Comparison of ENCODE assay signal across 19 cellular contexts in genomic region chr2:237636578-237636977, GRCh38. TPM values are rescaled to one million over a fixed set of nuclear protein-coding genes. Genes with fewer than 3 reads are reported as not detected.
DNase-seq lines count a peak whose midpoint lies in the region; ATAC-seq and TF ChIP-seq lines count a peak whose summit lies in the region.
"Had no signal": no experiment of that assay in that cellular context is flagged by ENCODE, and none has a peak within 500 bp of the region (broad histone marks: within the 10 kb centered on the region; RNA-seq: fewer than 3 reads in every experiment).

No MANE protein-coding gene starts in this region.

- TF ChIP-seq CTCF in tibial nerve (IDR thresholded peaks at IDR 0.05) = no peak

- peaks cover 0 to 11% (median 0%) of the 10 kb centered on the region in 4 donors for H3K9me3 ChIP-seq in tibial nerve
- H3K9me3 ChIP-seq: Peyer's patch had no signal

- no peaks in the 10 kb centered on the region for H3K36me3 ChIP-seq in tibial nerve
- H3K36me3 ChIP-seq: Peyer's patch had no signal

- no peaks in the 10 kb centered on the region for H3K27me3 Mint-ChIP-seq in activated CD4-positive, alpha-beta T cell treated with anti-CD3 and anti-CD28 coated beads for 36 hours
- peaks cover 53% of the 10 kb centered on the region for H3K27me3 Mint-ChIP-seq in central memory CD8-positive, alpha-beta T cell
- H3K27me3 Mint-ChIP-seq in naive thymus-derived CD8-positive, alpha-beta T cell = peaks cover 0 to 5% (median 1%) of the 10 kb centered on the region in 5 donors

- TF ChIP-seq POLR2A in tibial nerve (IDR thresholded peaks at IDR 0.05) = no peak

- H3K4me3 ChIP-seq in tibial nerve = no peak overlapping the region
- H3K4me3 ChIP-seq: Peyer's patch had no signal

- POLR2A ChIA-PET in activated CD4-positive, alpha-beta T cell treated with anti-CD3 and anti-CD28 coated beads for 36 hours (lab: Charles Lee) = no interaction called here
- POLR2A ChIA-PET in naive thymus-derived CD8-positive, alpha-beta T cell (lab: Charles Lee) = no interaction called here

- DNase-seq in activated CD4-positive, alpha-beta T cell treated with anti-CD3 and anti-CD28 coated beads for 36 hours = no peak
- DNase-seq in activated CD4-positive, alpha-beta T cell treated with anti-CD3 and anti-CD28 coated beads for 1 hour = no peak
- no peak for DNase-seq in central memory CD8-positive, alpha-beta T cell (ENCODE audit: low spot score in 2 of 2)
- peak in 1 of 10 donors; percentile 49 for DNase-seq in naive thymus-derived CD8-positive, alpha-beta T cell
- DNase-seq in stimulated activated effector memory CD8-positive, alpha-beta T cell treated with anti-CD3 and anti-CD28 coated beads, Interleukin-12 subunit alpha, Interleukin-12 subunit beta, amount 100 ng/mL, for 72 hours (ENCODE audit: low spot score in 2 of 2) = no peak
- no peak for DNase-seq in NCI-H128 (lab: John Stamatoyannopoulos, UW; ENCODE audit: unreplicated experiment)
- DNase-seq in tibial nerve (ENCODE audit: low spot score in 2 of 2) = no peak
- no peak for DNase-seq in amygdala (lab: John Stamatoyannopoulos, UW)
- DNase-seq: H7, NCI-H1105, NCI-H1694, NCI-H2081, NCI-H2171, NCI-H524 treated with DMSO at 0.1 percent for 48 hours had no signal

- H3K9me3 Mint-ChIP-seq in activated CD4-positive, alpha-beta T cell treated with anti-CD3 and anti-CD28 coated beads for 36 hours (ENCODE audit: low read depth) = peaks cover 4% of the 10 kb centered on the region
- H3K9me3 Mint-ChIP-seq in central memory CD8-positive, alpha-beta T cell = peaks cover 6% of the 10 kb centered on the region
- peaks cover 0 to 15% (median 2%) of the 10 kb centered on the region in 9 donors for H3K9me3 Mint-ChIP-seq in naive thymus-derived CD8-positive, alpha-beta T cell
- peaks cover 4% of the 10 kb centered on the region for H3K9me3 Mint-ChIP-seq in stimulated activated effector memory CD8-positive, alpha-beta T cell treated with anti-CD3 and anti-CD28 coated beads, Interleukin-12 subunit alpha, Interleukin-12 subunit beta, amount 100 ng/mL, for 72 hours

- peak; percentile 44 for ATAC-seq in activated CD4-positive, alpha-beta T cell treated with anti-CD3 and anti-CD28 coated beads for 36 hours
- ATAC-seq in central memory CD8-positive, alpha-beta T cell (replicated peaks; ENCODE audit: extremely low read depth, poor library complexity, severe bottlenecking) = peak; percentile 46
- peak in 1 of 2 donors; percentile 35 for ATAC-seq in naive thymus-derived CD8-positive, alpha-beta T cell
- peak; percentile 65 for ATAC-seq in stimulated activated effector memory CD8-positive, alpha-beta T cell treated with anti-CD3 and anti-CD28 coated beads, Interleukin-12 subunit alpha, Interleukin-12 subunit beta, amount 100 ng/mL, for 72 hours

- 84 to 88% methylated on average over 1 of the region's 1 CpG for WGBS in tibial nerve, 2 donors

- H3K4me1 ChIP-seq in tibial nerve = no peaks in the 10 kb centered on the region
- H3K4me1 ChIP-seq: Peyer's patch had no signal

- H3K27ac ChIP-seq in tibial nerve = no peak overlapping the region
- H3K27ac ChIP-seq: 22Rv1, C4-2B, Peyer's patch had no signal

- no peaks in the 10 kb centered on the region for H3K36me3 Mint-ChIP-seq in activated CD4-positive, alpha-beta T cell treated with anti-CD3 and anti-CD28 coated beads for 36 hours (ENCODE audit: low read depth)
- H3K36me3 Mint-ChIP-seq in central memory CD8-positive, alpha-beta T cell (ENCODE audit: insufficient read depth) = no peaks in the 10 kb centered on the region
- H3K36me3 Mint-ChIP-seq in naive thymus-derived CD8-positive, alpha-beta T cell = peaks cover 5 to 13% (median 6%) of the 10 kb centered on the region in 3 donors
- H3K36me3 Mint-ChIP-seq in stimulated activated effector memory CD8-positive, alpha-beta T cell treated with anti-CD3 and anti-CD28 coated beads, Interleukin-12 subunit alpha, Interleukin-12 subunit beta, amount 100 ng/mL, for 72 hours = no peaks in the 10 kb centered on the region

- no peak overlapping the region for H3K4me3 Mint-ChIP-seq in activated CD4-positive, alpha-beta T cell treated with anti-CD3 and anti-CD28 coated beads for 36 hours
- H3K4me3 Mint-ChIP-seq in central memory CD8-positive, alpha-beta T cell = no peak overlapping the region
- no peak overlapping the region for H3K4me3 Mint-ChIP-seq in naive thymus-derived CD8-positive, alpha-beta T cell
- H3K4me3 Mint-ChIP-seq in stimulated activated effector memory CD8-positive, alpha-beta T cell treated with anti-CD3 and anti-CD28 coated beads, Interleukin-12 subunit alpha, Interleukin-12 subunit beta, amount 100 ng/mL, for 72 hours = no peak overlapping the region
- H3K4me3 Mint-ChIP-seq: IgD-negative memory B cell had no signal

- TF ChIP-seq EP300 in tibial nerve (IDR thresholded peaks at IDR 0.05) = no peak

- CTCF ChIA-PET in activated CD4-positive, alpha-beta T cell treated with anti-CD3 and anti-CD28 coated beads for 36 hours (lab: Charles Lee) = interaction anchor here (0.6 to 0.7 kb wide), 2 partner anchors 42 to 524 kb away, joined by 3 read pairs; no protein-coding TSS in a partner anchor

- intact Hi-C loops in activated CD4-positive, alpha-beta T cell treated with anti-CD3 and anti-CD28 coated beads for 36 hours (cut with DNase I, micrococcal nuclease) = no loop called here

- no peaks in the 10 kb centered on the region for H3K27me3 ChIP-seq in tibial nerve
- H3K27me3 ChIP-seq: Peyer's patch had no signal

- no peak overlapping the region for H3K27ac Mint-ChIP-seq in activated CD4-positive, alpha-beta T cell treated with anti-CD3 and anti-CD28 coated beads for 36 hours
- H3K27ac Mint-ChIP-seq in central memory CD8-positive, alpha-beta T cell (ENCODE audit: low read depth) = no peak overlapping the region
- H3K27ac Mint-ChIP-seq in naive thymus-derived CD8-positive, alpha-beta T cell = peak overlapping the region in 6 of 10 donors; percentile 0 to 75 (median 32)
- no peak overlapping the region for H3K27ac Mint-ChIP-seq in stimulated activated effector memory CD8-positive, alpha-beta T cell treated with anti-CD3 and anti-CD28 coated beads, Interleukin-12 subunit alpha, Interleukin-12 subunit beta, amount 100 ng/mL, for 72 hours
- H3K27ac Mint-ChIP-seq: IgD-negative memory B cell had no signal

- H3K4me1 Mint-ChIP-seq in activated CD4-positive, alpha-beta T cell treated with anti-CD3 and anti-CD28 coated beads for 36 hours = peaks cover 6% of the 10 kb centered on the region
- peaks cover 4% of the 10 kb centered on the region for H3K4me1 Mint-ChIP-seq in central memory CD8-positive, alpha-beta T cell
- H3K4me1 Mint-ChIP-seq in naive thymus-derived CD8-positive, alpha-beta T cell = peaks cover 8 to 12% (median 10%) of the 10 kb centered on the region in 4 donors
- H3K4me1 Mint-ChIP-seq in stimulated activated effector memory CD8-positive, alpha-beta T cell treated with anti-CD3 and anti-CD28 coated beads, Interleukin-12 subunit alpha, Interleukin-12 subunit beta, amount 100 ng/mL, for 72 hours = peaks cover 11% of the 10 kb centered on the region
- H3K4me1 Mint-ChIP-seq: IgD-negative memory B cell had no signal

RNA-seq across cellular contexts. Expression of gene LRRFIP1, which starts 9.2 kb away (rescaled TPM):
- total RNA-seq in activated CD4-positive, alpha-beta T cell treated with anti-CD3 and anti-CD28 coated beads for 36 hours = 100 to 1,000 TPM; 234 to 235 TPM
- total RNA-seq in naive thymus-derived CD8-positive, alpha-beta T cell = 100 to 1,000 TPM; 102 to 103 TPM
- 10 to 100 TPM; 72.9 to 91.8 (median 81.6) TPM for polyA plus RNA-seq in naive thymus-derived CD8-positive, alpha-beta T cell
- 10 to 100 TPM; 51.5 to 95.4 (median 65.6) TPM for total RNA-seq in tibial nerve

RNA-seq across cellular contexts. Expression of gene RAB17, which starts 46.0 kb away (rescaled TPM):
- under 1 TPM; 0.18 to 0.30 TPM for total RNA-seq in activated CD4-positive, alpha-beta T cell treated with anti-CD3 and anti-CD28 coated beads for 36 hours
- not detected for total RNA-seq in naive thymus-derived CD8-positive, alpha-beta T cell
- polyA plus RNA-seq in naive thymus-derived CD8-positive, alpha-beta T cell = not detected
- 1 to 10 TPM in 1 of 4 donors, under 1 TPM in 1, not detected in 2; 0.63 to 2.1 TPM for total RNA-seq in tibial nerve
- total RNA-seq: OCI-LY7 had no signal
- polyA plus RNA-seq: IgD-negative memory B cell had no signal

Comparison
In these comparisons a context has a peak if more than half of its experiments do, and no peak if none do; other contexts are left out.
1. H3K27ac Mint-ChIP-seq: peak in naive thymus-derived CD8-positive, alpha-beta T cell (6 of 10); none in activated CD4-positive, alpha-beta T cell treated with anti-CD3 and anti-CD28 coated beads for 36 hours (single experiment), central memory CD8-positive, alpha-beta T cell (single experiment) and stimulated activated effector memory CD8-positive, alpha-beta T cell treated with anti-CD3 and anti-CD28 coated beads, Interleukin-12 subunit alpha, Interleukin-12 subunit beta, amount 100 ng/mL, for 72 hours (single experiment).